8 cellular contexts compared by ENCODE assay signal in the genomic region with DNA sequence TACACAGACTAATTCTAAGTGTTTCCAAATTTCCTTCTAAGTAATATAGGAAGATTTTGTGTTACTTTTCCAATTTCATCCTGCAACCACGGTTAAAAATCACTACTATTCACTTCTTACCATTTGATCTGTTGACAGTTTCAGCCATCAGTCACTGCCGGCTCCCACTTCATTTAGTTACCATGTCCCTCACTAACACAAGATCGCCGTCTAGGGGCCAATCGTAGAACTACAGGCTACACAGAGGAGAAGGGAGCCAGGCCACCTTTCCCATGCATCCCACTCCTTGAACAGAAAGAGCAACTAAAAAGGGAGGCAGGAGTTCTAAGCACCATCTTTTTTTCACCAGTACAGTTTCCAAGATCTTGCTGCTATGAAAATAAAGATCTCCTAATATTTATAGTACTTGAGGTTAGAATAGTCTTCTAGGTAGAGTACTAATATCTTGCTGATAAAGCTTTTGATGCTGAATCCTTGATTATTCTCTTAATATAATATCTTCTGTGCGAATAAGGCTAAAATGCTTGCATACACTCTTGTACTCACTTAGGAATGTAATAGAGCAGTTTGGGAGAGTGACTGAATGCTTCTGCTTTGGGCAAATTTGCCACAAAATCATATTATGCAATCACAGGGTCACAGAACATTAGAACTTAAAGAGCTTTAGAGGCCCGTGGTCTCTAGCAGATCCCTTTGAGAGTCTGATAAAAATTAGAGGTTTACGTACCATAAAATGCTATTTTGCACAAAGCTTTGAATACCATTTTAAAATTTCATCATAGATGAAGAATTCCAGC. TPM values are rescaled to one million over a fixed set of nuclear protein-coding genes. Genes with fewer than 3 reads are reported as not detected.
DNase-seq lines count a peak whose midpoint lies in the region; ATAC-seq and TF ChIP-seq lines count a peak whose summit lies in the region.

No MANE protein-coding gene starts in this region.

- H2AFZ ChIP-seq in Karpas-422 (ENCODE audit: low read length) (no peak overlapping the region), trophoblast cell (ENCODE audit: insufficient read depth, low read length, poor library complexity) (no peak overlapping the region)

- H2BK120ac ChIP-seq in trophoblast cell (ENCODE audit: insufficient read depth, low read length, poor library complexity): no peak overlapping the region

- H3K27me3 ChIP-seq in Karpas-422 (ENCODE audit: low read length): no peaks in the 10 kb centered on the region
- H3K27me3 ChIP-seq in foreskin keratinocyte: no peaks in the 10 kb centered on the region
- no peaks in the 10 kb centered on the region for H3K27me3 ChIP-seq in trophoblast cell (ENCODE audit: insufficient read depth, low read length)
- H3K27me3 ChIP-seq in aorta (ENCODE audit: control insufficient read depth in 1 of 2, insufficient read depth in 2 of 2, low read length in 1 of 2): no peaks in the 10 kb centered on the region

- H3K9me3 ChIP-seq in Karpas-422 (ENCODE audit: low read length) (no peaks in the 10 kb centered on the region), trophoblast cell (ENCODE audit: insufficient read depth, low read depth, low read length) (peaks cover 2% of the 10 kb centered on the region), aorta (ENCODE audit: control insufficient read depth, low read length) (no peaks in the 10 kb centered on the region)

- ATAC-seq in foreskin keratinocyte (peak; percentile 68), aorta (ENCODE audit: low FRiP score) (peak; percentile 83)

- H3K4me2 ChIP-seq in Karpas-422 (ENCODE audit: low read depth, low read length, poor library complexity, severe bottlenecking) (no peak overlapping the region), trophoblast cell (ENCODE audit: low read length) (no peak overlapping the region)

- H4K20me1 ChIP-seq in Karpas-422 (ENCODE audit: insufficient read depth, low read depth, low read length): no peaks in the 10 kb centered on the region

- DNase-seq in SIG-M5 treated with dmso at 0.1 percent for 504 hours (lab: John Stamatoyannopoulos, UW; ENCODE audit: unreplicated experiment): peak; percentile 84
- no peak for DNase-seq in SIG-M5 (lab: John Stamatoyannopoulos, UW)
- DNase-seq in Karpas-422: peak; percentile 87
- DNase-seq in RKO (ENCODE audit: low spot score): peak; percentile 63
- peak; percentile 15 to 39 for DNase-seq in activated T-helper 1 cell treated with anti-CD3 and anti-CD28 coated beads, Interleukin-2, amount 50 U/mL, for 16 hours (ENCODE audit: low read depth in 1 of 2, low spot score in 1 of 2)
- peak; percentile 25 to 45 for DNase-seq in foreskin keratinocyte
- DNase-seq in trophoblast cell: peak; percentile 71 to 87
- DNase-seq in aorta: peak; percentile 84 to 89

- H3K9ac ChIP-seq in Karpas-422 (ENCODE audit: low read length) (no peak overlapping the region), trophoblast cell (ENCODE audit: low read length) (no peak overlapping the region)

- H3K4me1 ChIP-seq in Karpas-422 (ENCODE audit: low read length) (peaks cover 6% of the 10 kb centered on the region), foreskin keratinocyte (peaks cover 8% of the 10 kb centered on the region), trophoblast cell (ENCODE audit: control insufficient read depth in 1 of 2, insufficient read depth in 2 of 2, low read length in 2 of 2) (no peaks in the 10 kb centered on the region), aorta (ENCODE audit: control insufficient read depth in 1 of 2, insufficient read depth in 2 of 2, low read length in 2 of 2) (no peaks in the 10 kb centered on the region)

- intact Hi-C loops in aorta (cut with DNase I): loop anchor here in 1 of 2 donors (10.0 kb wide), 2 partner anchors 119 to 131 kb away; no protein-coding TSS in a partner anchor

- H3K18ac ChIP-seq in trophoblast cell (ENCODE audit: low read length): no peak overlapping the region

- no peak overlapping the region for H2AK5ac ChIP-seq in trophoblast cell (ENCODE audit: low read length)

- peak; percentile 90 for TF ChIP-seq CTCF in foreskin keratinocyte (conservative IDR thresholded peaks at IDR 0.05)

- no peaks in the 10 kb centered on the region for H3K9me2 ChIP-seq in Karpas-422 (replicated peaks; ENCODE audit: insufficient read depth, low read length)

- no peak overlapping the region for H3K23ac ChIP-seq in trophoblast cell (ENCODE audit: low read length)

- H3K36me3 ChIP-seq in Karpas-422 (ENCODE audit: insufficient read depth, low read length): no peaks in the 10 kb centered on the region
- no peaks in the 10 kb centered on the region for H3K36me3 ChIP-seq in trophoblast cell (ENCODE audit: control insufficient read depth in 1 of 2, insufficient read depth in 2 of 2, low read length in 2 of 2)
- no peaks in the 10 kb centered on the region for H3K36me3 ChIP-seq in aorta (ENCODE audit: control insufficient read depth in 1 of 2, insufficient read depth in 2 of 2, low read length in 1 of 2)

- WGBS in trophoblast cell (ENCODE audit: extremely low coverage, insufficient coverage, insufficient read length): no CpG with 5 or more reads among the region's 8 CpGs
- WGBS in aorta, 2 donors: 37 to 41% methylated on average over 8 of the region's 8 CpGs

- no peak overlapping the region for H4K91ac ChIP-seq in trophoblast cell (ENCODE audit: low read depth, low read length)

- H2BK5ac ChIP-seq in trophoblast cell (ENCODE audit: low read depth, low read length, poor library complexity): no peak overlapping the region

- no peak overlapping the region for H3K4ac ChIP-seq in trophoblast cell (ENCODE audit: low read depth, low read length)

- H2BK12ac ChIP-seq in trophoblast cell (ENCODE audit: low read length): no peak overlapping the region

- H3K27ac ChIP-seq in Karpas-422 (ENCODE audit: low read length) (no peak overlapping the region), foreskin keratinocyte (no peak overlapping the region), trophoblast cell (ENCODE audit: low read depth, low read length) (no peak overlapping the region), aorta (ENCODE audit: low read depth in 1 of 2, low read length in 2 of 2) (no peak overlapping the region)

- no peak overlapping the region for H4K12ac ChIP-seq in trophoblast cell (ENCODE audit: low read depth, low read length)

- no peaks in the 10 kb centered on the region for H3K79me2 ChIP-seq in Karpas-422 (ENCODE audit: low read length)
- H3K79me2 ChIP-seq in trophoblast cell (ENCODE audit: control insufficient read depth, insufficient read depth, low read length, poor library complexity): no peaks in the 10 kb centered on the region

- H4K8ac ChIP-seq in trophoblast cell (ENCODE audit: low read depth, low read length): no peak overlapping the region

- no peak overlapping the region for H3K4me3 ChIP-seq in Karpas-422 (ENCODE audit: low read length)
- H3K4me3 ChIP-seq in trophoblast cell (ENCODE audit: low read depth, low read length): no peak overlapping the region
- H3K4me3 ChIP-seq in aorta (ENCODE audit: low read length in 2 of 2): no peak overlapping the region

- H3K14ac ChIP-seq in trophoblast cell (ENCODE audit: low read length): no peak overlapping the region

- H3K79me1 ChIP-seq in trophoblast cell (ENCODE audit: low read length): no peaks in the 10 kb centered on the region

RNA-seq across cellular contexts. Expression of a gene that starts 39.5 kb away (rescaled TPM):
- total RNA-seq in Karpas-422 (2014; rRNA removed; shearing (Covaris generic); ENCODE audit: low replicate concordance): not detected in 2 replicates
- total RNA-seq in foreskin keratinocyte (0.17 and 0.25 TPM in 2 replicates), aorta (100 to 1,000 TPM; 114 to 115 TPM)
- polyA plus RNA-seq in foreskin keratinocyte (0.06 and 0.07 TPM in 2 replicates), aorta (10 to 100 TPM in 1 of 2 donors, 1 to 10 TPM in 1; 7.3 to 10.4 TPM)
- 2.0 and 2.1 TPM in 2 replicates for polyA plus RNA-seq in trophoblast cell (2013)

Comparison
In these comparisons a context has a peak if more than half of its experiments do, and no peak if none do; other contexts are left out.
1. RNA of a gene that starts 39.5 kb away (total RNA-seq): 114 to 115 TPM in aorta; 0.17 to 0.25 TPM in foreskin keratinocyte and not detected in Karpas-422; every median in the first group is over 10 times any median in the second.